8 cellular contexts compared by ENCODE assay signal in genomic region chr7:29563590-29564454, GRCh38. TPM values are rescaled to one million over a fixed set of nuclear protein-coding genes. Genes with fewer than 3 reads are reported as not detected.
DNase-seq lines count a peak whose midpoint lies in the region; ATAC-seq and TF ChIP-seq lines count a peak whose summit lies in the region.

Gene PRR15 (plus strand): TSS chr7:29563835. CDS start chr7:29566330, 2,495 bp downstream.

- no peaks in the 10 kb centered on the region for H3K36me3 ChIP-seq in DND-41 (ENCODE audit: insufficient read depth, low read length)
- H3K36me3 ChIP-seq in iPS-15b (ENCODE audit: control insufficient read depth, insufficient read depth, low read length) = no peaks in the 10 kb centered on the region

- H4K20me1 ChIP-seq in DND-41 (ENCODE audit: insufficient read depth, low read length) = no peaks in the 10 kb centered on the region

- DNase-seq in DND-41 (no peak), NCI-H1436 (lab: John Stamatoyannopoulos, UW) (peak; percentile 59), astrocyte of the cerebellum (ENCODE audit: low read depth) (no peak), sciatic nerve (ENCODE audit: low spot score) (peak; percentile 60), foreskin melanocyte (no peak), MV-4-11 (lab: John Stamatoyannopoulos, UW) (no peak)

- no peaks in the 10 kb centered on the region for H3K9me3 ChIP-seq in DND-41 (ENCODE audit: insufficient read depth, low read length, severe bottlenecking)
- no peaks in the 10 kb centered on the region for H3K9me3 ChIP-seq in iPS-15b (ENCODE audit: control insufficient read depth, insufficient read depth, low read length)

- in situ Hi-C loops in astrocyte of the cerebellum (cut with HindIII; ENCODE audit: low sequenced_read_pairs) = no loop called here

- H3K79me2 ChIP-seq in DND-41 (ENCODE audit: insufficient read depth, low read length) = no peaks in the 10 kb centered on the region

- H3K27ac ChIP-seq in DND-41 (ENCODE audit: low read length) = no peak within 1 kb of the TSS

- H3K9ac ChIP-seq in DND-41 (ENCODE audit: low read depth, low read length) (peak within 1 kb of the TSS; percentile 42; the same call in 1 of the 2 replicates), iPS-15b (ENCODE audit: low read depth, low read length) (peak within 1 kb of the TSS; percentile 38)

- peak within 1 kb of the TSS in 1 of 2 experiments; percentile 53; a peak in 3 of 4 replicates for H3K4me3 ChIP-seq in DND-41 (ENCODE audit: low read depth in 1 of 2, low read length in 2 of 2)
- peak within 1 kb of the TSS; percentile 52 for H3K4me3 ChIP-seq in astrocyte of the cerebellum (ENCODE audit: low read depth, low read length)
- peak within 1 kb of the TSS; percentile 80 for H3K4me3 ChIP-seq in iPS-15b (ENCODE audit: low read depth, low read length)

- ATAC-seq in DND-41 (ENCODE audit: insufficient read depth, low read depth) (0 out of 3 replicates have a peak, but pooled peaks have one; percentile 12), sciatic nerve (peak; percentile 45), HG02973 (IDR thresholded peaks at IDR 0.05; ENCODE audit: unreplicated experiment) (no peak)

- H3K27me3 ChIP-seq in DND-41 (ENCODE audit: insufficient read depth, low read length, poor library complexity) (peaks cover 42% of the 10 kb centered on the region), iPS-15b (ENCODE audit: control insufficient read depth, insufficient read depth, low read length) (peaks cover 26% of the 10 kb centered on the region)

- peak within 1 kb of the TSS; percentile 74 for H3K4me2 ChIP-seq in DND-41 (ENCODE audit: insufficient read depth, low read length)

- peak within 1 kb of the TSS; percentile 47; the same call in 1 of the 2 replicates for H2AFZ ChIP-seq in DND-41 (ENCODE audit: low read depth, low read length)

- intact Hi-C loops in sciatic nerve (cut with DNase I) = no loop called here

- TF ChIP-seq CTCF in DND-41 (IDR thresholded peaks at IDR 0.05; ENCODE audit: borderline replicate concordance, extremely low read depth, low read length, poor library complexity, severe bottlenecking) = no peak
- no peak for TF ChIP-seq CTCF in astrocyte of the cerebellum (IDR thresholded peaks at IDR 0.05; ENCODE audit: low read depth, low read length, missing control alignments)

- H3K4me1 ChIP-seq in DND-41 (ENCODE audit: insufficient read depth, low read length) (peaks cover 14% of the 10 kb centered on the region; the same call in 1 of the 2 replicates), iPS-15b (ENCODE audit: control insufficient read depth, insufficient read depth, low read length) (peaks cover 13% of the 10 kb centered on the region)

RNA-seq across cellular contexts. Expression of gene PRR15, which starts in this region (rescaled TPM):
- total RNA-seq in sciatic nerve = not detected

Comparison
In these comparisons a context has a peak if more than half of its experiments do, and no peak if none do; other contexts are left out.
1. Peak in DNase-seq and ATAC-seq in sciatic nerve; RNA of the gene not detected or under 1 TPM.